Comparison of ENCODE assay signal across 1 cellular context in the genomic region with DNA sequence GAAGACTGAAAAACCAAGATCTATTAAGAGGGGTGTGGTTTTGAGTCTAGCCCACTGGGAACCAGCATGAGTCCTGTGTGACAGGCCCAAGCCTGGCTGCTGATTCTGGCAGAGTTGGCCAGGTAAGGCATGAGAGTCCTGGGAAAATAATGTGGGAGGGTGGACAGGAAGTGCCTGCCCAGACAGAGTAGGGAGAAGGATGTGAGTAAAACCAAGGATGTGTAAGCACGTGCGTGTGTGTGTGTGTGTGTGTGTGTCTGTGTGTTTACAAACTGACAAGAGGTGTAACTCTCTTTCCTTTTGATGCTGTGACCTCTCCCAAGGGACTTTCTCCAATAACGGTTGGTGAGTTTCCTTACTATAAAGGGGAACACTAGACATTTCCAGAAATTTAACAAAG.
TF ChIP-seq lines count a peak whose summit lies in the region.

No MANE protein-coding gene starts in this region.

TF ChIP-seq in SK-N-SH treated with all-trans-retinoic acid at 6 μM for 48 hours, 23 proteins besides CTCF, POLR2A, EP300 and RAD21 (continued from another document):
- TF ChIP-seq, protein P1, sequence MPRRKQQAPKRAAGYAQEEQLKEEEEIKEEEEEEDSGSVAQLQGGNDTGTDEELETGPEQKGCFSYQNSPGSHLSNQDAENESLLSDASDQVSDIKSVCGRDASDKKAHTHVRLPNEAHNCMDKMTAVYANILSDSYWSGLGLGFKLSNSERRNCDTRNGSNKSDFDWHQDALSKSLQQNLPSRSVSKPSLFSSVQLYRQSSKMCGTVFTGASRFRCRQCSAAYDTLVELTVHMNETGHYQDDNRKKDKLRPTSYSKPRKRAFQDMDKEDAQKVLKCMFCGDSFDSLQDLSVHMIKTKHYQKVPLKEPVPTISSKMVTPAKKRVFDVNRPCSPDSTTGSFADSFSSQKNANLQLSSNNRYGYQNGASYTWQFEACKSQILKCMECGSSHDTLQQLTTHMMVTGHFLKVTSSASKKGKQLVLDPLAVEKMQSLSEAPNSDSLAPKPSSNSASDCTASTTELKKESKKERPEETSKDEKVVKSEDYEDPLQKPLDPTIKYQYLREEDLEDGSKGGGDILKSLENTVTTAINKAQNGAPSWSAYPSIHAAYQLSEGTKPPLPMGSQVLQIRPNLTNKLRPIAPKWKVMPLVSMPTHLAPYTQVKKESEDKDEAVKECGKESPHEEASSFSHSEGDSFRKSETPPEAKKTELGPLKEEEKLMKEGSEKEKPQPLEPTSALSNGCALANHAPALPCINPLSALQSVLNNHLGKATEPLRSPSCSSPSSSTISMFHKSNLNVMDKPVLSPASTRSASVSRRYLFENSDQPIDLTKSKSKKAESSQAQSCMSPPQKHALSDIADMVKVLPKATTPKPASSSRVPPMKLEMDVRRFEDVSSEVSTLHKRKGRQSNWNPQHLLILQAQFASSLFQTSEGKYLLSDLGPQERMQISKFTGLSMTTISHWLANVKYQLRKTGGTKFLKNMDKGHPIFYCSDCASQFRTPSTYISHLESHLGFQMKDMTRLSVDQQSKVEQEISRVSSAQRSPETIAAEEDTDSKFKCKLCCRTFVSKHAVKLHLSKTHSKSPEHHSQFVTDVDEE (CRISPR knock-in tag; IDR thresholded peaks at IDR 0.05) = no peak
TF ChIP-seq in SK-N-SH treated with all-trans-retinoic acid at 6 μM for 48 hours: peak in this region for 0.
